27 cellular contexts compared by ENCODE assay signal in genomic region chr17:47937915-47938314, GRCh38. TPM values are rescaled to one million over a fixed set of nuclear protein-coding genes. Genes with fewer than 3 reads are reported as not detected.
DNase-seq lines count a peak whose midpoint lies in the region; ATAC-seq and TF ChIP-seq lines count a peak whose summit lies in the region.
"Had no signal": no experiment of that assay in that cellular context is flagged by ENCODE, and none has a peak within 500 bp of the region (broad histone marks: within the 10 kb centered on the region; RNA-seq: fewer than 3 reads in every experiment).

No MANE protein-coding gene starts in this region.

- H3K27ac ChIP-seq in HEK293 (ENCODE audit: extremely low read depth, low read depth, low read length) = no peak overlapping the region
- no peak overlapping the region; the same call in 1 of the 2 replicates for H3K27ac ChIP-seq in RWPE1
- H3K27ac ChIP-seq: BLaER1 treated with 17β-estradiol and CSF1 and Interleukin-3, amounts not matched to agents 10 nM and 100 nM; Peyer's patch had no signal

- H3K9me3 Mint-ChIP-seq in activated CD4-positive, alpha-beta T cell treated with anti-CD3 and anti-CD28 coated beads, Interleukin-2, amount 10 ng/mL, durations not matched to agents 24 days and 14 days = peaks cover 6% of the 10 kb centered on the region
- H3K9me3 Mint-ChIP-seq in activated CD4-positive, alpha-beta T cell treated with anti-CD3 and anti-CD28 coated beads, Interleukin-2, amount 10 ng/mL, durations not matched to agents 7 days and 5 days = no peaks in the 10 kb centered on the region
- H3K9me3 Mint-ChIP-seq in activated T-helper 17 cell treated with anti-CD3 and anti-CD28 coated beads, Interleukin-2, amount 50 U/mL, for 72 hours = peaks cover 3% of the 10 kb centered on the region
- H3K9me3 Mint-ChIP-seq: CD4-positive, alpha-beta T cell; H9 had no signal

- H3K9me3 ChIP-seq in HEK293 (ENCODE audit: control insufficient read depth, insufficient read depth, low read depth, low read length) = no peaks in the 10 kb centered on the region
- H3K9me3 ChIP-seq: Peyer's patch, SK-N-SH had no signal

- no peaks in the 10 kb centered on the region for H3K4me1 ChIP-seq in HEK293 (ENCODE audit: control insufficient read depth, insufficient read depth, low read length)

- TF ChIP-seq CTCF in GM10266 (IDR thresholded peaks at IDR 0.05; ENCODE audit: control insufficient read depth, insufficient read depth, low read depth, missing control alignments) = no peak
- TF ChIP-seq CTCF in HEK293 (tag by site-specific recombination; IDR thresholded peaks at IDR 0.05) = no peak
- no peak for TF ChIP-seq CTCF in GM10248 (IDR thresholded peaks at IDR 0.05; ENCODE audit: control extremely low read depth, extremely low read depth, low read depth, missing control alignments)
- TF ChIP-seq CTCF in RWPE1 (conservative IDR thresholded peaks at IDR 0.05; ENCODE audit: low read depth) = no peak

- H3K4me3 ChIP-seq in HEK293 (ENCODE audit: low read depth, low read length) = no peak overlapping the region
- H3K4me3 ChIP-seq: BLaER1 treated with 17β-estradiol and CSF1 and Interleukin-3, amounts not matched to agents 10 nM and 100 nM; GM23338; Peyer's patch had no signal

- H3K4me3 Mint-ChIP-seq in activated CD4-positive, alpha-beta T cell treated with anti-CD3 and anti-CD28 coated beads, Interleukin-2, amount 10 ng/mL, durations not matched to agents 24 days and 14 days = no peak overlapping the region
- H3K4me3 Mint-ChIP-seq in activated CD4-positive, alpha-beta T cell treated with anti-CD3 and anti-CD28 coated beads, Interleukin-2, amount 10 ng/mL, durations not matched to agents 7 days and 5 days = no peak overlapping the region
- H3K4me3 Mint-ChIP-seq in activated T-helper 17 cell treated with anti-CD3 and anti-CD28 coated beads, Interleukin-2, amount 50 U/mL, for 72 hours = peak overlapping the region; percentile 0
- H3K4me3 Mint-ChIP-seq: CD4-positive, alpha-beta T cell; GM23338; H9; HFFc6 had no signal

- peak; percentile 1 for ATAC-seq in activated T-helper 17 cell treated with anti-CD3 and anti-CD28 coated beads, Interleukin-2, amount 50 U/mL, for 72 hours (replicated peaks)
- ATAC-seq: GM23338 had no signal

- peaks cover 5% of the 10 kb centered on the region for H3K36me3 Mint-ChIP-seq in activated CD4-positive, alpha-beta T cell treated with anti-CD3 and anti-CD28 coated beads, Interleukin-2, amount 10 ng/mL, durations not matched to agents 24 days and 14 days (ENCODE audit: low read depth)
- peaks cover 3% of the 10 kb centered on the region for H3K36me3 Mint-ChIP-seq in activated CD4-positive, alpha-beta T cell treated with anti-CD3 and anti-CD28 coated beads, Interleukin-2, amount 10 ng/mL, durations not matched to agents 7 days and 5 days (ENCODE audit: low read depth)
- no peaks in the 10 kb centered on the region for H3K36me3 Mint-ChIP-seq in activated T-helper 17 cell treated with anti-CD3 and anti-CD28 coated beads, Interleukin-2, amount 50 U/mL, for 72 hours (ENCODE audit: low read depth)

- POLR2A ChIA-PET in activated CD4-positive, alpha-beta T cell treated with anti-CD3 and anti-CD28 coated beads, Interleukin-2, amount 10 ng/mL, durations not matched to agents 7 days and 5 days (lab: Charles Lee) = no interaction called here
- POLR2A ChIA-PET in HEK293 (lab: Yijun Ruan, JAX) (interaction anchor here (0.7 to 1.0 kb wide), 2 partner anchors 11 to 29 kb away, joined by 3 to 7 read pairs; no protein-coding TSS in a partner anchor), GM10248 (lab: Yijun Ruan, JAX) (no interaction called here), RWPE1 (lab: Yijun Ruan, JAX; ENCODE audit: low non-redundant PET) (no interaction called here)

- no peaks in the 10 kb centered on the region for H3K27me3 Mint-ChIP-seq in activated CD4-positive, alpha-beta T cell treated with anti-CD3 and anti-CD28 coated beads, Interleukin-2, amount 10 ng/mL, durations not matched to agents 24 days and 14 days
- no peaks in the 10 kb centered on the region for H3K27me3 Mint-ChIP-seq in activated CD4-positive, alpha-beta T cell treated with anti-CD3 and anti-CD28 coated beads, Interleukin-2, amount 10 ng/mL, durations not matched to agents 7 days and 5 days
- no peaks in the 10 kb centered on the region for H3K27me3 Mint-ChIP-seq in activated T-helper 17 cell treated with anti-CD3 and anti-CD28 coated beads, Interleukin-2, amount 50 U/mL, for 72 hours
- H3K27me3 Mint-ChIP-seq: CD4-positive, alpha-beta T cell had no signal

- H3K27ac Mint-ChIP-seq in activated CD4-positive, alpha-beta T cell treated with anti-CD3 and anti-CD28 coated beads, Interleukin-2, amount 10 ng/mL, durations not matched to agents 24 days and 14 days = peak overlapping the region; percentile 52
- H3K27ac Mint-ChIP-seq in activated CD4-positive, alpha-beta T cell treated with anti-CD3 and anti-CD28 coated beads, Interleukin-2, amount 10 ng/mL, durations not matched to agents 7 days and 5 days = no peak overlapping the region
- no peak overlapping the region for H3K27ac Mint-ChIP-seq in activated T-helper 17 cell treated with anti-CD3 and anti-CD28 coated beads, Interleukin-2, amount 50 U/mL, for 72 hours
- H3K27ac Mint-ChIP-seq: CD4-positive, alpha-beta T cell; GM23338; HFFc6 had no signal

- peaks cover 0 to 4% of the 10 kb centered on the region in 2 experiments; a peak in 1 of 3 replicates for H3K36me3 ChIP-seq in HEK293 (ENCODE audit: control insufficient read depth in 2 of 2, insufficient read depth in 1 of 2, low read length in 2 of 2)
- H3K36me3 ChIP-seq: Peyer's patch had no signal

- DNase-seq in activated CD4-positive, alpha-beta T cell treated with anti-CD3 and anti-CD28 coated beads, Interleukin-2, amount 10 ng/mL, durations not matched to agents 24 days and 14 days = no peak
- no peak for DNase-seq in activated CD4-positive, alpha-beta T cell treated with anti-CD3 and anti-CD28 coated beads, Interleukin-2, amount 10 ng/mL, durations not matched to agents 7 days and 5 days
- DNase-seq in GM10266 (ENCODE audit: extremely low spot score) = peak; percentile 53
- no peak for DNase-seq in GM10248 (ENCODE audit: extremely low spot score)
- no peak for DNase-seq in RWPE1 (ENCODE audit: low spot score)
- DNase-seq in A172 (ENCODE audit: low spot score) = no peak
- DNase-seq: AML-193; CD4-positive, alpha-beta T cell; DMS53; H9; HFFc6; IMR-90; NCI-H1092; NCI-H1417 treated with DMSO at 0.1 percent for 48 hours; NCI-H1694 treated with DMSO at 0.1 percent for 48 hours; NCI-H2081; NCI-H2227 treated with DMSO at 0.1 percent for 48 hours; NCI-H526 treated with DMSO at 0.1 percent for 48 hours; Peyer's patch; SIG-M5; SK-N-SH; SW 1271 had no signal

- CTCF ChIA-PET in activated CD4-positive, alpha-beta T cell treated with anti-CD3 and anti-CD28 coated beads, Interleukin-2, amount 10 ng/mL, durations not matched to agents 7 days and 5 days (lab: Charles Lee) = no interaction called here
- CTCF ChIA-PET in HEK293 (lab: Yijun Ruan, JAX) = interaction anchor here (1.1 to 5.5 kb wide), 3 partner anchors 9 to 95 kb away, joined by 3 to 35 read pairs (median 30); no protein-coding TSS in a partner anchor
- CTCF ChIA-PET in GM10248 (lab: Yijun Ruan, JAX) = interaction anchor here (0.7 to 32.0 kb wide), 4 partner anchors 11 to 80 kb away, joined by 3 to 584 read pairs (median 205); partner anchors contain the start of genes CDK5RAP3, PNPO and PRR15L
- CTCF ChIA-PET in RWPE1 (lab: Yijun Ruan, JAX) = no interaction called here

- intact Hi-C loops in activated CD4-positive, alpha-beta T cell treated with anti-CD3 and anti-CD28 coated beads, Interleukin-2, amount 10 ng/mL, durations not matched to agents 24 days and 14 days (cut with micrococcal nuclease) = no loop called here

- peaks cover 20% of the 10 kb centered on the region for H3K4me1 Mint-ChIP-seq in activated CD4-positive, alpha-beta T cell treated with anti-CD3 and anti-CD28 coated beads, Interleukin-2, amount 10 ng/mL, durations not matched to agents 24 days and 14 days
- peaks cover 25% of the 10 kb centered on the region for H3K4me1 Mint-ChIP-seq in activated CD4-positive, alpha-beta T cell treated with anti-CD3 and anti-CD28 coated beads, Interleukin-2, amount 10 ng/mL, durations not matched to agents 7 days and 5 days
- peaks cover 9% of the 10 kb centered on the region for H3K4me1 Mint-ChIP-seq in activated T-helper 17 cell treated with anti-CD3 and anti-CD28 coated beads, Interleukin-2, amount 50 U/mL, for 72 hours

TF ChIP-seq in HEK293, 187 proteins besides CTCF, POLR2A, EP300 and RAD21:
- no peak for TF ChIP-seq ZNF768 (tag by site-specific recombination; IDR thresholded peaks at IDR 0.05)
- TF ChIP-seq PRDM1 (tag by site-specific recombination; IDR thresholded peaks at IDR 0.05) = 0 out of 2 replicates have a peak, but pooled peaks have one; percentile 17

RNA-seq across cellular contexts. Expression of gene PNPO, which starts 3.5 kb away (rescaled TPM):
- total RNA-seq in activated CD4-positive, alpha-beta T cell treated with anti-CD3 and anti-CD28 coated beads, Interleukin-2, amount 10 ng/mL, durations not matched to agents 24 days and 14 days = 61.5 and 69.4 TPM in 2 replicates
- total RNA-seq in activated CD4-positive, alpha-beta T cell treated with anti-CD3 and anti-CD28 coated beads, Interleukin-2, amount 10 ng/mL, durations not matched to agents 7 days and 5 days = 10 to 100 TPM; 30.9 to 36.5 TPM
- 10 to 100 TPM; 18.0 to 33.7 TPM for total RNA-seq in activated T-helper 17 cell treated with anti-CD3 and anti-CD28 coated beads, Interleukin-2, amount 50 U/mL, for 72 hours
- total RNA-seq in A172 (2014; rRNA removed; shearing (Covaris generic)) = 59.4 and 61.9 TPM in 2 replicates

RNA-seq across cellular contexts. Expression of gene PRR15L, which starts 19.8 kb away (rescaled TPM):
- total RNA-seq in activated CD4-positive, alpha-beta T cell treated with anti-CD3 and anti-CD28 coated beads, Interleukin-2, amount 10 ng/mL, durations not matched to agents 24 days and 14 days = not detected in 2 replicates
- total RNA-seq in activated CD4-positive, alpha-beta T cell treated with anti-CD3 and anti-CD28 coated beads, Interleukin-2, amount 10 ng/mL, durations not matched to agents 7 days and 5 days = not detected
- not detected for total RNA-seq in activated T-helper 17 cell treated with anti-CD3 and anti-CD28 coated beads, Interleukin-2, amount 50 U/mL, for 72 hours
- not detected in 2 replicates for total RNA-seq in A172 (2014; rRNA removed; shearing (Covaris generic))
- total RNA-seq: CD4-positive, alpha-beta T cell; GM23338; H9; HFFc6; IMR-90; NCI-H460 had no signal

RNA-seq across cellular contexts. Expression of gene CDK5RAP3, which starts 33.0 kb away (rescaled TPM):
- 192 and 202 TPM in 2 replicates for total RNA-seq in activated CD4-positive, alpha-beta T cell treated with anti-CD3 and anti-CD28 coated beads, Interleukin-2, amount 10 ng/mL, durations not matched to agents 24 days and 14 days
- total RNA-seq in activated CD4-positive, alpha-beta T cell treated with anti-CD3 and anti-CD28 coated beads, Interleukin-2, amount 10 ng/mL, durations not matched to agents 7 days and 5 days = 100 to 1,000 TPM; 212 to 213 TPM
- total RNA-seq in activated T-helper 17 cell treated with anti-CD3 and anti-CD28 coated beads, Interleukin-2, amount 50 U/mL, for 72 hours = 100 to 1,000 TPM; 139 to 216 TPM
- 87.2 and 96.9 TPM in 2 replicates for total RNA-seq in A172 (2014; rRNA removed; shearing (Covaris generic))

RNA-seq across cellular contexts. Expression of gene SP2, which starts 41.9 kb away (rescaled TPM):
- total RNA-seq in activated CD4-positive, alpha-beta T cell treated with anti-CD3 and anti-CD28 coated beads, Interleukin-2, amount 10 ng/mL, durations not matched to agents 24 days and 14 days = 18.3 and 21.7 TPM in 2 replicates
- total RNA-seq in activated CD4-positive, alpha-beta T cell treated with anti-CD3 and anti-CD28 coated beads, Interleukin-2, amount 10 ng/mL, durations not matched to agents 7 days and 5 days = 10 to 100 TPM; 27.6 to 33.8 TPM
- 10 to 100 TPM; 23.7 to 24.2 TPM for total RNA-seq in activated T-helper 17 cell treated with anti-CD3 and anti-CD28 coated beads, Interleukin-2, amount 50 U/mL, for 72 hours
- 1.2 and 2.5 TPM in 2 replicates for total RNA-seq in A172 (2014; rRNA removed; shearing (Covaris generic))

Comparison
In these comparisons a context has a peak if more than half of its experiments do, and no peak if none do; other contexts are left out.
1. CTCF ChIA-PET loops: an anchor here in HEK293 (1.1 to 5.5 kb wide) and GM10248 (0.7 to 32.0 kb wide); none called in activated CD4-positive, alpha-beta T cell treated with anti-CD3 and anti-CD28 coated beads, Interleukin-2, amount 10 ng/mL, durations not matched to agents 7 days and 5 days and RWPE1.